Comparison of ENCODE assay signal across 8 cellular contexts in the genomic region with DNA sequence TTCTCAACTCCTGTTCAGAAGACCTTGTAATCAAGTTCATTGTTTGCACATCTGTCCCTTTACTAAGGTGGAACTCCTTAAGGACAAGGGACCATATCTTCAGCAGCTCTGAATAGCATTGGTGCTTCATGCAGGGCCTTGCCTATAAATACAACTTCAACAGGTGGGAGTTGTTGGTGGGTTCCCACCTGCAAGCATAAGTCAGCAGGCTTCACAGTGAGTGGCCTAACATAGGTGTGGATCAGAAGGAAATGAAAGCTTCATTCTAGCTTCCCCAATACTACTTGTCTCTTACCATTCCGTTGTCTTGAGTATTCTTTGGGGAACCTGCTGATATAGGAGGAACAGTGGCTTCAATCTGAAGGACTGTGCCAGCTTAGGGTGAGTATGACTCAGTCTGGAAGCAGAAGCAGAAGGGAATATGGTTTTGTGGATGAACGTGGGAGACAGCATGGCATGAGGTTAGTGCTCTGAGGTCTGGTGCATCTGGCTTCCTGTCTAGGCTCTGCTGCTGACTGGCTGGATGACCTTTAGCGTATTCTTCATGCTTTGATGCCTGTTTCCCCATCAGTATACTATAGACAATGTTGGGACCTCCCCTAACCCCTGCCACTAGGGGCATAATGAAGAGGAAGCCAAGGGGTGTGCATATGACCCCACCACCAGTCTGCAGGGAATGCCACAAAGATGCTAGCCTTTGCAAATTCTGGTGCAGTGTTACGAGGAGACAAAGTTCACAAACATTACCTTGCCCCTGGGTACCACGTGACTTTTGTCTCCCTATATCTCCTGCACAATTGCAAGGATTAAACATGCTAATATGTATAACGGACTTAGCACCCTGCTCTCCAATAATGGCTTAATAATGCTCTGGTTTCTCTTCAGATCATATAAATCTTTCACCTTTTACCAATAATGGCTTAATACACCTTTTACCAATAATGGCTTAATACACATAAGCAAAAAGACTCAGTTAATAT.
DNase-seq lines count a peak whose midpoint lies in the region; ATAC-seq and TF ChIP-seq lines count a peak whose summit lies in the region.

No MANE protein-coding gene starts in this region.

- peak overlapping the region in 3 of 4 donors; percentile 6 to 73 (median 35) for H3K4me3 Mint-ChIP-seq in CD4-positive, CD25-positive, alpha-beta regulatory T cell
- H3K4me3 Mint-ChIP-seq in type B pancreatic cell = no peak overlapping the region
- H3K4me3 Mint-ChIP-seq in mesothelial cell of epicardium = no peak overlapping the region

- peak overlapping the region; percentile 20 for H3K4me3 ChIP-seq in CD4-positive, CD25-positive, alpha-beta regulatory T cell (ENCODE audit: low read depth, low read length)
- H3K4me3 ChIP-seq in adrenal gland = no peak overlapping the region

- H3K9me3 Mint-ChIP-seq in CD4-positive, CD25-positive, alpha-beta regulatory T cell = peaks cover 0 to 3% (median 0%) of the 10 kb centered on the region in 7 donors
- H3K9me3 Mint-ChIP-seq in type B pancreatic cell (no peaks in the 10 kb centered on the region), mesothelial cell of epicardium (peaks cover 3% of the 10 kb centered on the region)

- no peaks in the 10 kb centered on the region for H3K36me3 Mint-ChIP-seq in CD4-positive, CD25-positive, alpha-beta regulatory T cell
- H3K36me3 Mint-ChIP-seq in type B pancreatic cell (peaks cover 3% of the 10 kb centered on the region), mesothelial cell of epicardium (no peaks in the 10 kb centered on the region)

- WGBS in adrenal gland, 4 donors = 75 to 86% (median 83%) methylated on average over 6 of the region's 6 CpGs

- H3K4me1 Mint-ChIP-seq in CD4-positive, CD25-positive, alpha-beta regulatory T cell = peaks cover 35 to 81% (median 57%) of the 10 kb centered on the region in 4 donors
- H3K4me1 Mint-ChIP-seq in type B pancreatic cell (ENCODE audit: unreplicated experiment) = peaks cover 7% of the 10 kb centered on the region
- H3K4me1 Mint-ChIP-seq in mesothelial cell of epicardium = peaks cover 14% of the 10 kb centered on the region

- no peak overlapping the region for H3K27ac ChIP-seq in CD4-positive, CD25-positive, alpha-beta regulatory T cell (ENCODE audit: insufficient read depth, low read length, poor library complexity, severe bottlenecking)
- H3K27ac ChIP-seq in adrenal gland = no peak overlapping the region

- TF ChIP-seq POLR2A in adrenal gland (IDR thresholded peaks at IDR 0.05) = no peak

- ATAC-seq in CD4-positive, CD25-positive, alpha-beta regulatory T cell (ENCODE audit: low read depth in 2 of 2) = peak; percentile 42 to 44
- ATAC-seq in GM19372 (IDR thresholded peaks at IDR 0.05; ENCODE audit: low read depth, unreplicated experiment) = peak; percentile 40
- peak; percentile 54 for ATAC-seq in HG03196 (IDR thresholded peaks at IDR 0.05; ENCODE audit: unreplicated experiment)

- peaks cover 68% of the 10 kb centered on the region for H3K4me1 ChIP-seq in CD4-positive, CD25-positive, alpha-beta regulatory T cell (ENCODE audit: control insufficient read depth, insufficient read depth, low read length, poor library complexity, severe bottlenecking)
- peaks cover 19 to 38% of the 10 kb centered on the region in 2 donors for H3K4me1 ChIP-seq in adrenal gland (replicated peaks in 1 of 2)

- DNase-seq in CD4-positive, CD25-positive, alpha-beta regulatory T cell = peak in 1 of 3 donors; percentile 74
- DNase-seq in adrenal gland (peak in 4 of 7 donors; percentile 18 to 58 (median 32)), type B pancreatic cell (ENCODE audit: extremely low spot score, unreplicated experiment) (no peak), AML-193 (lab: John Stamatoyannopoulos, UW) (no peak), NCI-H2196 (lab: John Stamatoyannopoulos, UW; ENCODE audit: unreplicated experiment) (no peak), mesothelial cell of epicardium (ENCODE audit: low spot score in 2 of 2, unreplicated experiment in 2 of 2) (no peak)

- H3K36me3 ChIP-seq in CD4-positive, CD25-positive, alpha-beta regulatory T cell (ENCODE audit: control insufficient read depth, insufficient read depth, low read length) = no peaks in the 10 kb centered on the region
- H3K36me3 ChIP-seq in adrenal gland (replicated peaks in 1 of 2) = no peaks in the 10 kb centered on the region

- H3K27me3 ChIP-seq in CD4-positive, CD25-positive, alpha-beta regulatory T cell (ENCODE audit: control insufficient read depth, insufficient read depth, low read length) = no peaks in the 10 kb centered on the region
- H3K27me3 ChIP-seq in adrenal gland = no peaks in the 10 kb centered on the region

- TF ChIP-seq CTCF in adrenal gland (IDR thresholded peaks at IDR 0.05) (no peak), type B pancreatic cell (conservative IDR thresholded peaks at IDR 0.05) (peak; percentile 52), mesothelial cell of epicardium (IDR thresholded peaks at IDR 0.05; ENCODE audit: unreplicated experiment) (no peak)

- no peaks in the 10 kb centered on the region for H3K9me3 ChIP-seq in CD4-positive, CD25-positive, alpha-beta regulatory T cell (ENCODE audit: control insufficient read depth in 2 of 2, low read length in 2 of 2)
- H3K9me3 ChIP-seq in adrenal gland (replicated peaks in 1 of 3) = no peaks in the 10 kb centered on the region

- intact Hi-C loops in adrenal gland (cut with DNase I) = loop anchor here in 1 of 2 donors (10.0 kb wide), 1 partner anchor 58 kb away; no protein-coding TSS in a partner anchor

- no peaks in the 10 kb centered on the region for H3K27me3 Mint-ChIP-seq in CD4-positive, CD25-positive, alpha-beta regulatory T cell
- H3K27me3 Mint-ChIP-seq in type B pancreatic cell (no peaks in the 10 kb centered on the region), mesothelial cell of epicardium (ENCODE audit: low read depth) (no peaks in the 10 kb centered on the region)

- H3K27ac Mint-ChIP-seq in CD4-positive, CD25-positive, alpha-beta regulatory T cell = peak overlapping the region; percentile 77 to 98 (median 97)
- H3K27ac Mint-ChIP-seq in type B pancreatic cell (no peak overlapping the region), mesothelial cell of epicardium (no peak overlapping the region)

Comparison
In these comparisons a context has a peak if more than half of its experiments do, and no peak if none do; other contexts are left out.
1. DNase-seq: peak in adrenal gland (4 of 7); none in type B pancreatic cell (single experiment), AML-193 (0 of 2), NCI-H2196 (single experiment) and mesothelial cell of epicardium (0 of 2).
2. H3K27ac Mint-ChIP-seq: peak in CD4-positive, CD25-positive, alpha-beta regulatory T cell (3 of 3); none in type B pancreatic cell (single experiment) and mesothelial cell of epicardium (single experiment).
3. H3K4me3 Mint-ChIP-seq: peak in CD4-positive, CD25-positive, alpha-beta regulatory T cell (3 of 4); none in type B pancreatic cell (single experiment) and mesothelial cell of epicardium (single experiment).
4. Peak in every context shown above with its lines, with median percentiles within 50 percentile points of each other: ATAC-seq.